In the genomic region with DNA sequence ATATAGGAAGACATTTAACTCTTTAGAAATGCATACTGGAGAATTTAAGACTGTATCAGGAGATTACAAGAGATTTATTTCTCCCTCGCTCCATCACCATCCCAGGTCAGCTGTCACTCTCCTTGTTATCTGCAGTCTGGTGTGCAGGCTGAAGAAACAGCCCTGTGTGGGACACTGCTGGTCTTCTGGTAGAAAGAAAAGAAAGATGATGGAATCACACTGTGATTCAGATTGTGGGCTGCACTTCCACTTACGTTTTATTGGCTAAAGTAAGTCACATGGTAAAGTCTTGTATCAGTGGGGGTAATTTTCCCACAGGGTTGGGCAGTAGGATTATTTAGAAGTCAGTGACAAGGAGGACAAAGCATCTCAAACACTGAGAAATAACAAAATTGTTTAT, we compare ENCODE assay signal across 17 cellular contexts. TPM values are rescaled to one million over a fixed set of nuclear protein-coding genes. Genes with fewer than 3 reads are reported as not detected.
DNase-seq lines count a peak whose midpoint lies in the region; ATAC-seq, FAIRE-seq and TF ChIP-seq lines count a peak whose summit lies in the region.
"Had no signal": no experiment of that assay in that cellular context is flagged by ENCODE, and none has a peak within 500 bp of the region (broad histone marks: within the 10 kb centered on the region; RNA-seq: fewer than 3 reads in every experiment).

No MANE protein-coding gene starts in this region.

- H3F3A ChIP-seq in GM23338 (replicated peaks; ENCODE audit: low read depth) (no peaks in the 10 kb centered on the region), neural progenitor cell (ENCODE audit: low read depth) (peaks cover 4% of the 10 kb centered on the region)

- H3K4me1 Mint-ChIP-seq in GM23338 (peaks cover 4% of the 10 kb centered on the region), neural progenitor cell (peaks cover 26% of the 10 kb centered on the region)
- H3K4me1 Mint-ChIP-seq in stimulated activated naive B cell treated with anti-CD40 and anti-IgM and Interleukin-4, amounts not matched to agents 10 μg/mL and 1 μg/mL and 100 μg/mL, for 72 hours = no peaks in the 10 kb centered on the region
- H3K4me1 Mint-ChIP-seq: B cell had no signal

- DNase-seq in GM23338 (ENCODE audit: low spot score) (no peak), amniotic epithelial cell (ENCODE audit: low read depth) (peak; percentile 37), neural progenitor cell (ENCODE audit: low spot score) (no peak), GM12892 (ENCODE audit: insufficient read length) (no peak), ovary (no peak)
- DNase-seq in stimulated activated naive B cell treated with anti-CD40 and anti-IgM and Interleukin-4, amounts not matched to agents 10 μg/mL and 1 μg/mL and 100 μg/mL, for 72 hours = no peak
- DNase-seq: CD4-positive, CD25-positive, alpha-beta regulatory T cell; HFFc6; MV-4-11; NCI-H1417; NCI-H187 treated with DMSO at 0.1 percent for 48 hours; NCI-H2171; NCI-H446 had no signal

- H3K4me3 ChIP-seq in GM23338 (no peak overlapping the region), neural progenitor cell (no peak overlapping the region), ovary (no peak overlapping the region)
- H3K4me3 ChIP-seq: GM12878 had no signal

- no peak for ATAC-seq in GM23338
- ATAC-seq in stimulated activated naive B cell treated with anti-CD40 and anti-IgM and Interleukin-4, amounts not matched to agents 10 μg/mL and 1 μg/mL and 100 μg/mL, for 72 hours (replicated peaks) = no peak
- ATAC-seq: GM12878 had no signal

- no peaks in the 10 kb centered on the region for H3K36me3 Mint-ChIP-seq in GM23338 (ENCODE audit: low read depth)
- no peaks in the 10 kb centered on the region for H3K36me3 Mint-ChIP-seq in neural progenitor cell
- H3K36me3 Mint-ChIP-seq in stimulated activated naive B cell treated with anti-CD40 and anti-IgM and Interleukin-4, amounts not matched to agents 10 μg/mL and 1 μg/mL and 100 μg/mL, for 72 hours = no peaks in the 10 kb centered on the region
- H3K36me3 Mint-ChIP-seq: CD4-positive, CD25-positive, alpha-beta regulatory T cell had no signal

- TF ChIP-seq POLR2A in GM12892 (IDR thresholded peaks at IDR 0.05; ENCODE audit: low read depth, low read length) (no peak), ovary (IDR thresholded peaks at IDR 0.05) (no peak)

- H4K20me1 ChIP-seq in GM23338 (replicated peaks; ENCODE audit: insufficient read depth) (no peaks in the 10 kb centered on the region), neural progenitor cell (ENCODE audit: low read depth) (no peaks in the 10 kb centered on the region)

- H3K27ac ChIP-seq in GM23338 (ENCODE audit: low read depth) (no peak overlapping the region), neural progenitor cell (no peak overlapping the region), ovary (no peak overlapping the region)

- no peak for TF ChIP-seq RAD21 in Ishikawa (IDR thresholded peaks at IDR 0.05; ENCODE audit: low read depth)

- FAIRE-seq in GM12892 (lab: Jason Lieb, UNC) = no peak
- FAIRE-seq: GM12878, GM18507 had no signal

- H3K9ac ChIP-seq in neural progenitor cell = no peak overlapping the region

- no peak overlapping the region for H3K4me3 Mint-ChIP-seq in GM23338
- H3K4me3 Mint-ChIP-seq in neural progenitor cell = no peak overlapping the region
- no peak overlapping the region for H3K4me3 Mint-ChIP-seq in stimulated activated naive B cell treated with anti-CD40 and anti-IgM and Interleukin-4, amounts not matched to agents 10 μg/mL and 1 μg/mL and 100 μg/mL, for 72 hours
- H3K4me3 Mint-ChIP-seq: B cell; CD4-positive, CD25-positive, alpha-beta regulatory T cell; HFFc6 had no signal

- no peak overlapping the region for H3K27ac Mint-ChIP-seq in GM23338
- H3K27ac Mint-ChIP-seq in neural progenitor cell = peak overlapping the region; percentile 80
- H3K27ac Mint-ChIP-seq in stimulated activated naive B cell treated with anti-CD40 and anti-IgM and Interleukin-4, amounts not matched to agents 10 μg/mL and 1 μg/mL and 100 μg/mL, for 72 hours = no peak overlapping the region
- H3K27ac Mint-ChIP-seq: B cell; CD4-positive, CD25-positive, alpha-beta regulatory T cell; HFFc6 had no signal

- H3K4me2 ChIP-seq in GM23338 (no peak overlapping the region), neural progenitor cell (no peak overlapping the region)

- TF ChIP-seq EP300 in Ishikawa (IDR thresholded peaks at IDR 0.05; ENCODE audit: borderline replicate concordance) = no peak
- TF ChIP-seq EP300 in ovary (IDR thresholded peaks at IDR 0.05) = no peak

- TF ChIP-seq CTCF in GM23338 (conservative IDR thresholded peaks at IDR 0.05; ENCODE audit: low read depth in 2 of 2) = no peak
- no peak for TF ChIP-seq CTCF in neural progenitor cell (IDR thresholded peaks at IDR 0.05)
- no peak for TF ChIP-seq CTCF in ovary (IDR thresholded peaks at IDR 0.05)

- H3K27me3 Mint-ChIP-seq in GM23338 (ENCODE audit: insufficient read depth, low read depth, poor library complexity) = peaks cover 5% of the 10 kb centered on the region
- peaks cover 4% of the 10 kb centered on the region for H3K27me3 Mint-ChIP-seq in neural progenitor cell (ENCODE audit: insufficient read depth, low read depth)
- no peaks in the 10 kb centered on the region for H3K27me3 Mint-ChIP-seq in stimulated activated naive B cell treated with anti-CD40 and anti-IgM and Interleukin-4, amounts not matched to agents 10 μg/mL and 1 μg/mL and 100 μg/mL, for 72 hours

- no peaks in the 10 kb centered on the region for H3K9me2 ChIP-seq in GM23338 (ENCODE audit: insufficient read depth)

- no peaks in the 10 kb centered on the region for H3K79me2 ChIP-seq in GM23338 (replicated peaks; ENCODE audit: insufficient read depth)
- no peaks in the 10 kb centered on the region for H3K79me2 ChIP-seq in neural progenitor cell (ENCODE audit: low read depth)

- H3K9me3 ChIP-seq in neural progenitor cell (ENCODE audit: low read depth) (no peaks in the 10 kb centered on the region), ovary (no peaks in the 10 kb centered on the region)

- H2AFZ ChIP-seq in GM23338 (peak overlapping the region; percentile 73; the same call in 1 of the 2 replicates), neural progenitor cell (replicated peaks) (peak overlapping the region; percentile 82)

- no peaks in the 10 kb centered on the region for H3K4me1 ChIP-seq in GM23338 (ENCODE audit: insufficient read depth)
- H3K4me1 ChIP-seq in neural progenitor cell = peaks cover 17% of the 10 kb centered on the region
- H3K4me1 ChIP-seq in ovary (ENCODE audit: insufficient read depth) = no peaks in the 10 kb centered on the region

- H3K9me3 Mint-ChIP-seq in GM23338 (no peaks in the 10 kb centered on the region), neural progenitor cell (no peaks in the 10 kb centered on the region)
- H3K9me3 Mint-ChIP-seq in stimulated activated naive B cell treated with anti-CD40 and anti-IgM and Interleukin-4, amounts not matched to agents 10 μg/mL and 1 μg/mL and 100 μg/mL, for 72 hours = no peaks in the 10 kb centered on the region
- H3K9me3 Mint-ChIP-seq: CD4-positive, CD25-positive, alpha-beta regulatory T cell; HFFc6 had no signal

- intact Hi-C loops in ovary (cut with DNase I) = no loop called here

- H3K27me3 ChIP-seq in GM23338 (ENCODE audit: insufficient read depth) = no peaks in the 10 kb centered on the region
- H3K27me3 ChIP-seq in neural progenitor cell = no peaks in the 10 kb centered on the region
- no peaks in the 10 kb centered on the region for H3K27me3 ChIP-seq in ovary

- H3K36me3 ChIP-seq in GM23338 (ENCODE audit: insufficient read depth) (no peaks in the 10 kb centered on the region), neural progenitor cell (no peaks in the 10 kb centered on the region), ovary (no peaks in the 10 kb centered on the region)

- WGBS in ovary, 3 donors = 75 to 81% (median 76%) methylated on average over 2 of the region's 2 CpGs

TF ChIP-seq in GM23338, 12 proteins besides CTCF, POLR2A, EP300 and RAD21 (continues in another document):
- TF ChIP-seq JUNB (IDR thresholded peaks at IDR 0.05; ENCODE audit: unreplicated experiment) (no peak), EZH2 (IDR thresholded peaks at IDR 0.05; ENCODE audit: low read depth, unreplicated experiment) (no peak), ZNF114 (CRISPR knock-in tag; IDR thresholded peaks at IDR 0.05) (no peak)

TF ChIP-seq in Ishikawa, 13 proteins besides CTCF, POLR2A, EP300 and RAD21:
- TF ChIP-seq YY1 (IDR thresholded peaks at IDR 0.05; ENCODE audit: low read depth) (no peak), EGR1 (IDR thresholded peaks at IDR 0.05) (no peak), MAX (IDR thresholded peaks at IDR 0.05) (no peak)
- TF ChIP-seq, protein P1, sequence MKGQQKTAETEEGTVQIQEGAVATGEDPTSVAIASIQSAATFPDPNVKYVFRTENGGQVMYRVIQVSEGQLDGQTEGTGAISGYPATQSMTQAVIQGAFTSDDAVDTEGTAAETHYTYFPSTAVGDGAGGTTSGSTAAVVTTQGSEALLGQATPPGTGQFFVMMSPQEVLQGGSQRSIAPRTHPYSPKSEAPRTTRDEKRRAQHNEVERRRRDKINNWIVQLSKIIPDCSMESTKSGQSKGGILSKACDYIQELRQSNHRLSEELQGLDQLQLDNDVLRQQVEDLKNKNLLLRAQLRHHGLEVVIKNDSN (IDR thresholded peaks at IDR 0.05) = peak; percentile 38; the same call in 1 of the 2 replicates

RNA-seq across cellular contexts. Expression of gene ATP1B3, which starts 18.1 kb away (rescaled TPM):
- total RNA-seq in GM23338 (2014; rRNA removed; shearing (Covaris generic)) = 135 and 165 TPM in 2 replicates
- polyA plus RNA-seq in GM23338 (2016; fragmentation: Nextera tagmentation; extraction: Ambion mirVana) (275 and 315 TPM in 2 replicates), ovary (10 to 100 TPM; 44.4 to 91.0 TPM)
- total RNA-seq in neural progenitor cell (ENCODE audit: low replicate concordance) (58.6 and 95.6 TPM in 2 replicates), ovary (100 to 1,000 TPM in 3 of 7 donors, 10 to 100 TPM in 4; 36.7 to 140 (median 51.2) TPM)
- 95.6 TPM for polyA plus RNA-seq in GM12892 (2012; ENCODE audit: missing spikeins)
